ENCODE assay signal across 20 cellular contexts in genomic region chr13:112143046-112143752, GRCh38.
"Had no signal": no experiment of that assay in that cellular context is flagged by ENCODE, and none has a peak within 500 bp of the region (broad histone marks: within the 10 kb centered on the region; RNA-seq: fewer than 3 reads in every experiment).

No MANE protein-coding gene starts in this region.

- H3K9me3 ChIP-seq: heart left ventricle, lower lobe of right lung, pancreas, thoracic aorta, transverse colon, uterus had no signal

- H3K9me3 Mint-ChIP-seq: central memory CD8-positive, alpha-beta T cell; memory B cell had no signal

- ATAC-seq: esophagus mucosa; heart left ventricle; pancreas; right cardiac atrium; stimulated activated naive CD8-positive, alpha-beta T cell treated with anti-CD3 and anti-CD28 coated beads, Interleukin-15, amount 100 ng/mL, for 72 hours had no signal

- H3K4me1 Mint-ChIP-seq: central memory CD8-positive, alpha-beta T cell; memory B cell; stimulated activated memory B cell treated with anti-CD40 and anti-IgM and Interleukin-4, amounts not matched to agents 10 μg/mL and 1 μg/mL and 100 μg/mL, for 72 hours; stimulated activated naive CD8-positive, alpha-beta T cell treated with anti-CD3 and anti-CD28 coated beads, Interleukin-15, amount 100 ng/mL, for 72 hours had no signal

- DNase-seq: effector memory CD4-positive, alpha-beta T cell; heart left ventricle; hippocampal formation; kidney glomerular epithelial cell; lower lobe of right lung; midbrain; pancreas; right cardiac atrium; small intestine; stimulated activated CD4-positive, alpha-beta T cell treated with anti-CD3 and anti-CD28 coated beads, Interleukin-12 subunit alpha, Interleukin-12 subunit beta, amount 100 ng/mL, for 4 hours; stimulated activated naive CD8-positive, alpha-beta T cell treated with anti-CD3 and anti-CD28 coated beads, Interleukin-15, amount 100 ng/mL, for 72 hours; substantia nigra; transverse colon; uterus had no signal

- H3K27ac Mint-ChIP-seq: memory B cell; progenitor cell of endocrine pancreas; stimulated activated memory B cell treated with anti-CD40 and anti-IgM and Interleukin-4, amounts not matched to agents 10 μg/mL and 1 μg/mL and 100 μg/mL, for 72 hours; stimulated activated naive CD8-positive, alpha-beta T cell treated with anti-CD3 and anti-CD28 coated beads, Interleukin-15, amount 100 ng/mL, for 72 hours had no signal

- H3K4me3 ChIP-seq: heart left ventricle, lower lobe of right lung, pancreas, thoracic aorta, transverse colon, uterus had no signal

- H3K27ac ChIP-seq: heart left ventricle, lower lobe of right lung, pancreas, thoracic aorta, transverse colon, uterus had no signal

- H3K36me3 Mint-ChIP-seq: memory B cell; stimulated activated memory B cell treated with anti-CD40 and anti-IgM and Interleukin-4, amounts not matched to agents 10 μg/mL and 1 μg/mL and 100 μg/mL, for 72 hours had no signal

- H3K27me3 Mint-ChIP-seq: stimulated activated naive CD8-positive, alpha-beta T cell treated with anti-CD3 and anti-CD28 coated beads, Interleukin-15, amount 100 ng/mL, for 72 hours had no signal

- H3K27me3 ChIP-seq: pancreas, transverse colon, uterus had no signal

- H3K4me3 Mint-ChIP-seq: central memory CD8-positive, alpha-beta T cell; memory B cell; stimulated activated memory B cell treated with anti-CD40 and anti-IgM and Interleukin-4, amounts not matched to agents 10 μg/mL and 1 μg/mL and 100 μg/mL, for 72 hours; stimulated activated naive CD8-positive, alpha-beta T cell treated with anti-CD3 and anti-CD28 coated beads, Interleukin-15, amount 100 ng/mL, for 72 hours had no signal

- H3K4me1 ChIP-seq: heart left ventricle, lower lobe of right lung, pancreas, transverse colon, uterus had no signal

- H3K36me3 ChIP-seq: heart left ventricle, lower lobe of right lung, pancreas, thoracic aorta, transverse colon, uterus had no signal
